1 cellular context compared by ENCODE assay signal in genomic region chr6:53794720-53795253, GRCh38.
TF ChIP-seq lines count a peak whose summit lies in the region.

Gene LRRC1 (plus strand): TSS chr6:53795005. CDS start chr6:53795257, 252 bp downstream.

TF ChIP-seq in GM23338, 12 proteins besides CTCF, POLR2A, EP300 and RAD21 (continued from another document):
- no peak for TF ChIP-seq ZNF462 (CRISPR knock-in tag; IDR thresholded peaks at IDR 0.05)
- no peak for TF ChIP-seq ZNF114 (CRISPR knock-in tag; IDR thresholded peaks at IDR 0.05)
TF ChIP-seq in GM23338: peak in this region for 1.
